Comparison of ENCODE assay signal across 14 cellular contexts in genomic region chr12:43113153-43113552, GRCh38.
DNase-seq lines count a peak whose midpoint lies in the region; ATAC-seq and TF ChIP-seq lines count a peak whose summit lies in the region.
"Had no signal": no experiment of that assay in that cellular context is flagged by ENCODE, and none has a peak within 500 bp of the region (broad histone marks: within the 10 kb centered on the region; RNA-seq: fewer than 3 reads in every experiment).

No MANE protein-coding gene starts in this region.

- H3K4me3 ChIP-seq in HL-60 (replicated peaks; ENCODE audit: insufficient read depth, low read length) (no peak overlapping the region), adipocyte (ENCODE audit: low read length) (peak overlapping the region; percentile 14), kidney epithelial cell (ENCODE audit: low read depth, low read length) (no peak overlapping the region)
- H3K4me3 ChIP-seq: gastroesophageal sphincter, transverse colon had no signal

- no peak overlapping the region for H3K27ac ChIP-seq in HL-60 (replicated peaks)
- H3K27ac ChIP-seq: gastroesophageal sphincter, transverse colon had no signal

- H3K36me3 ChIP-seq in adipocyte (ENCODE audit: control insufficient read depth, insufficient read depth, low read length, severe bottlenecking) = no peaks in the 10 kb centered on the region
- H3K36me3 ChIP-seq in kidney epithelial cell (ENCODE audit: control insufficient read depth, insufficient read depth, low read length) = no peaks in the 10 kb centered on the region
- H3K36me3 ChIP-seq: gastroesophageal sphincter, transverse colon had no signal

- H3K9me3 ChIP-seq in adipocyte (ENCODE audit: control insufficient read depth, low read length) = no peaks in the 10 kb centered on the region
- H3K9me3 ChIP-seq: gastroesophageal sphincter, transverse colon had no signal

- no peak for ATAC-seq in HG02571 (IDR thresholded peaks at IDR 0.05; ENCODE audit: unreplicated experiment)
- ATAC-seq: activated CD8-positive, alpha-beta T cell treated with anti-CD3 and anti-CD28 coated beads, Interleukin-2, amount 10 ng/mL, durations not matched to agents 7 days and 5 days; gastroesophageal sphincter; left lobe of liver had no signal

- TF ChIP-seq CTCF in HL-60 (IDR thresholded peaks at IDR 0.05; ENCODE audit: insufficient read depth, low read length) (no peak), kidney epithelial cell (IDR thresholded peaks at IDR 0.05; ENCODE audit: insufficient read depth, low read length, poor library complexity, severe bottlenecking) (peak; percentile 4)

- DNase-seq in AG08395 (ENCODE audit: low spot score) (peak; percentile 38), HL-60 (ENCODE audit: low read depth in 1 of 2, low spot score in 1 of 2) (peak; percentile 12 to 37), adipocyte (ENCODE audit: low read depth) (peak; percentile 28), kidney epithelial cell (ENCODE audit: low read depth) (no peak), NCI-H345 (lab: John Stamatoyannopoulos, UW) (no peak)
- DNase-seq in activated CD4-positive, alpha-beta T cell treated with anti-CD3 and anti-CD28 coated beads, Interleukin-2, amount 50 U/mL, for 1 hour = no peak
- no peak for DNase-seq in activated CD4-positive, CD25-positive, alpha-beta regulatory T cell treated with anti-CD3 and anti-CD28 coated beads, Interleukin-2, amount 50 U/mL, for 72 hours
- DNase-seq: activated CD8-positive, alpha-beta T cell treated with anti-CD3 and anti-CD28 coated beads, Interleukin-2, amount 10 ng/mL, durations not matched to agents 7 days and 5 days; activated naive CD4-positive, alpha-beta T cell; EL; transverse colon had no signal

- no peaks in the 10 kb centered on the region for H3K27me3 ChIP-seq in HL-60 (ENCODE audit: insufficient read depth, poor library complexity, severe bottlenecking)
- H3K27me3 ChIP-seq in adipocyte (replicated peaks; ENCODE audit: control insufficient read depth, insufficient read depth, low read length) = no peaks in the 10 kb centered on the region
- H3K27me3 ChIP-seq in kidney epithelial cell (ENCODE audit: control insufficient read depth, insufficient read depth, low read length) = no peaks in the 10 kb centered on the region
- H3K27me3 ChIP-seq: gastroesophageal sphincter, transverse colon had no signal

- H3K9ac ChIP-seq in adipocyte (ENCODE audit: low read length) = peak overlapping the region; percentile 5

- H3K4me1 ChIP-seq in adipocyte (ENCODE audit: control insufficient read depth, insufficient read depth, low read length) = peaks cover 19% of the 10 kb centered on the region
- H3K4me1 ChIP-seq: gastroesophageal sphincter, transverse colon had no signal

Comparison
In these comparisons a context has a peak if more than half of its experiments do, and no peak if none do; other contexts are left out.
1. DNase-seq: peak in AG08395 (single experiment), HL-60 (2 of 2) and adipocyte (single experiment); none in kidney epithelial cell (single experiment), activated CD4-positive, alpha-beta T cell treated with anti-CD3 and anti-CD28 coated beads, Interleukin-2, amount 50 U/mL, for 1 hour (single experiment), activated CD4-positive, CD25-positive, alpha-beta regulatory T cell treated with anti-CD3 and anti-CD28 coated beads, Interleukin-2, amount 50 U/mL, for 72 hours (single experiment) and NCI-H345 (single experiment).